In the genomic region with DNA sequence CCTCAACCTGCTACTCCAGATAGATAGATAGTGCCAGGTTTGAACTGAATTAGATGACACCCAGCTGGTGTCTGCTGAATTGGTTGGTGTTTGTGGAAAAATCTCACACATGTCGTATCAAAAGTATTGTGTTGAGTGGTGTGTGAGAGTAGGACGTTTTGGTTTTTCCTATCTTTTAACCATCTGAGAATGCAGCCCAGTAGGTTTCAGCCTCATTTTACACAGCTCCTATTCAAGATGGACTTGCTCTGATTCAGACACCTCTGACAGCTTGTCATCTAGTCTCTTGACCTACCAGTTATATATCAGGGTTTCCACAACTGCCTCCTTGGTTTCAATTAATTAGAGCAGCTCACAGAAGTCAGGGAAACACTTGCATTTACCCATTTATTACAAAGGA, we compare ENCODE assay signal across 2 cellular contexts.
TF ChIP-seq lines count a peak whose summit lies in the region.

No MANE protein-coding gene starts in this region.

TF ChIP-seq in IMR-90, 13 proteins besides CTCF, POLR2A, EP300 and RAD21:
- TF ChIP-seq, protein P1, sequence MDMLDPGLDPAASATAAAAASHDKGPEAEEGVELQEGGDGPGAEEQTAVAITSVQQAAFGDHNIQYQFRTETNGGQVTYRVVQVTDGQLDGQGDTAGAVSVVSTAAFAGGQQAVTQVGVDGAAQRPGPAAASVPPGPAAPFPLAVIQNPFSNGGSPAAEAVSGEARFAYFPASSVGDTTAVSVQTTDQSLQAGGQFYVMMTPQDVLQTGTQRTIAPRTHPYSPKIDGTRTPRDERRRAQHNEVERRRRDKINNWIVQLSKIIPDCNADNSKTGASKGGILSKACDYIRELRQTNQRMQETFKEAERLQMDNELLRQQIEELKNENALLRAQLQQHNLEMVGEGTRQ (IDR thresholded peaks at IDR 0.05; ENCODE audit: low read depth, low read length), result no peak
- TF ChIP-seq BHLHE40 (IDR thresholded peaks at IDR 0.05; ENCODE audit: low read depth, low read length) (no peak), SMC3 (IDR thresholded peaks at IDR 0.05; ENCODE audit: low read depth, low read length) (no peak), MAFK (IDR thresholded peaks at IDR 0.05; ENCODE audit: low read depth, low read length) (no peak), NFE2L2 (IDR thresholded peaks at IDR 0.05; ENCODE audit: low read depth, low read length) (no peak), FOS (IDR thresholded peaks at IDR 0.05; ENCODE audit: low read depth, low read length) (no peak), CHD1 (IDR thresholded peaks at IDR 0.05; ENCODE audit: low read depth, low read length) (no peak), RFX5 (IDR thresholded peaks at IDR 0.05; ENCODE audit: low read depth, low read length) (no peak), CEBPB (IDR thresholded peaks at IDR 0.05; ENCODE audit: low read depth, low read length) (no peak), RCOR1 (IDR thresholded peaks at IDR 0.05; ENCODE audit: insufficient replicate concordance, low read length) (no peak), MXI1 (IDR thresholded peaks at IDR 0.05; ENCODE audit: borderline replicate concordance, low read depth, low read length) (no peak), MAZ (IDR thresholded peaks at IDR 0.05; ENCODE audit: borderline replicate concordance, low read depth, low read length) (no peak)
- TF ChIP-seq, protein P2, sequence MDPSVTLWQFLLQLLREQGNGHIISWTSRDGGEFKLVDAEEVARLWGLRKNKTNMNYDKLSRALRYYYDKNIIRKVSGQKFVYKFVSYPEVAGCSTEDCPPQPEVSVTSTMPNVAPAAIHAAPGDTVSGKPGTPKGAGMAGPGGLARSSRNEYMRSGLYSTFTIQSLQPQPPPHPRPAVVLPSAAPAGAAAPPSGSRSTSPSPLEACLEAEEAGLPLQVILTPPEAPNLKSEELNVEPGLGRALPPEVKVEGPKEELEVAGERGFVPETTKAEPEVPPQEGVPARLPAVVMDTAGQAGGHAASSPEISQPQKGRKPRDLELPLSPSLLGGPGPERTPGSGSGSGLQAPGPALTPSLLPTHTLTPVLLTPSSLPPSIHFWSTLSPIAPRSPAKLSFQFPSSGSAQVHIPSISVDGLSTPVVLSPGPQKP (IDR thresholded peaks at IDR 0.05; ENCODE audit: borderline replicate concordance, low read depth, low read length), result no peak

TF ChIP-seq in GM12878, 131 proteins besides CTCF, POLR2A, EP300 and RAD21:
- TF ChIP-seq POU2F2 (IDR thresholded peaks at IDR 0.05; ENCODE audit: borderline replicate concordance, low read depth, low read length) (no peak), ZNF217 (IDR thresholded peaks at IDR 0.05) (no peak), HCFC1 (IDR thresholded peaks at IDR 0.05; ENCODE audit: low read length) (no peak), TCF7 (IDR thresholded peaks at IDR 0.05; ENCODE audit: borderline replicate concordance) (no peak), BMI1 (IDR thresholded peaks at IDR 0.05; ENCODE audit: borderline replicate concordance) (no peak), MTA3 (IDR thresholded peaks at IDR 0.05; ENCODE audit: borderline replicate concordance, low read length) (no peak), ZSCAN29 (IDR thresholded peaks at IDR 0.05) (no peak), CREB1 (IDR thresholded peaks at IDR 0.05; ENCODE audit: low read depth) (no peak), RELA (IDR thresholded peaks at IDR 0.05; ENCODE audit: borderline replicate concordance, partially characterized antibody) (no peak), CBX5 (IDR thresholded peaks at IDR 0.05; ENCODE audit: low read depth) (no peak), NFIC (IDR thresholded peaks at IDR 0.05; ENCODE audit: low read depth, low read length) (no peak), MYC (IDR thresholded peaks at IDR 0.05; ENCODE audit: insufficient read depth, insufficient read length, insufficient replicate concordance, low read length, severe bottlenecking) (no peak), NRF1 (conservative IDR thresholded peaks at IDR 0.05; ENCODE audit: low read depth, low read length) (no peak), IKZF2 (IDR thresholded peaks at IDR 0.05) (no peak), RB1 (IDR thresholded peaks at IDR 0.05; ENCODE audit: borderline replicate concordance) (no peak), STAT1 (conservative IDR thresholded peaks at IDR 0.05) (no peak)
- TF ChIP-seq, protein P3, sequence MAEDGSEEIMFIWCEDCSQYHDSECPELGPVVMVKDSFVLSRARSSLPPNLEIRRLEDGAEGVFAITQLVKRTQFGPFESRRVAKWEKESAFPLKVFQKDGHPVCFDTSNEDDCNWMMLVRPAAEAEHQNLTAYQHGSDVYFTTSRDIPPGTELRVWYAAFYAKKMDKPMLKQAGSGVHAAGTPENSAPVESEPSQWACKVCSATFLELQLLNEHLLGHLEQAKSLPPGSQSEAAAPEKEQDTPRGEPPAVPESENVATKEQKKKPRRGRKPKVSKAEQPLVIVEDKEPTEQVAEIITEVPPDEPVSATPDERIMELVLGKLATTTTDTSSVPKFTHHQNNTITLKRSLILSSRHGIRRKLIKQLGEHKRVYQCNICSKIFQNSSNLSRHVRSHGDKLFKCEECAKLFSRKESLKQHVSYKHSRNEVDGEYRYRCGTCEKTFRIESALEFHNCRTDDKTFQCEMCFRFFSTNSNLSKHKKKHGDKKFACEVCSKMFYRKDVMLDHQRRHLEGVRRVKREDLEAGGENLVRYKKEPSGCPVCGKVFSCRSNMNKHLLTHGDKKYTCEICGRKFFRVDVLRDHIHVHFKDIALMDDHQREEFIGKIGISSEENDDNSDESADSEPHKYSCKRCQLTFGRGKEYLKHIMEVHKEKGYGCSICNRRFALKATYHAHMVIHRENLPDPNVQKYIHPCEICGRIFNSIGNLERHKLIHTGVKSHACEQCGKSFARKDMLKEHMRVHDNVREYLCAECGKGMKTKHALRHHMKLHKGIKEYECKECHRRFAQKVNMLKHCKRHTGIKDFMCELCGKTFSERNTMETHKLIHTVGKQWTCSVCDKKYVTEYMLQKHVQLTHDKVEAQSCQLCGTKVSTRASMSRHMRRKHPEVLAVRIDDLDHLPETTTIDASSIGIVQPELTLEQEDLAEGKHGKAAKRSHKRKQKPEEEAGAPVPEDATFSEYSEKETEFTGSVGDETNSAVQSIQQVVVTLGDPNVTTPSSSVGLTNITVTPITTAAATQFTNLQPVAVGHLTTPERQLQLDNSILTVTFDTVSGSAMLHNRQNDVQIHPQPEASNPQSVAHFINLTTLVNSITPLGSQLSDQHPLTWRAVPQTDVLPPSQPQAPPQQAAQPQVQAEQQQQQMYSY (CRISPR knock-in tag; IDR thresholded peaks at IDR 0.05), result no peak
- TF ChIP-seq, protein P4, sequence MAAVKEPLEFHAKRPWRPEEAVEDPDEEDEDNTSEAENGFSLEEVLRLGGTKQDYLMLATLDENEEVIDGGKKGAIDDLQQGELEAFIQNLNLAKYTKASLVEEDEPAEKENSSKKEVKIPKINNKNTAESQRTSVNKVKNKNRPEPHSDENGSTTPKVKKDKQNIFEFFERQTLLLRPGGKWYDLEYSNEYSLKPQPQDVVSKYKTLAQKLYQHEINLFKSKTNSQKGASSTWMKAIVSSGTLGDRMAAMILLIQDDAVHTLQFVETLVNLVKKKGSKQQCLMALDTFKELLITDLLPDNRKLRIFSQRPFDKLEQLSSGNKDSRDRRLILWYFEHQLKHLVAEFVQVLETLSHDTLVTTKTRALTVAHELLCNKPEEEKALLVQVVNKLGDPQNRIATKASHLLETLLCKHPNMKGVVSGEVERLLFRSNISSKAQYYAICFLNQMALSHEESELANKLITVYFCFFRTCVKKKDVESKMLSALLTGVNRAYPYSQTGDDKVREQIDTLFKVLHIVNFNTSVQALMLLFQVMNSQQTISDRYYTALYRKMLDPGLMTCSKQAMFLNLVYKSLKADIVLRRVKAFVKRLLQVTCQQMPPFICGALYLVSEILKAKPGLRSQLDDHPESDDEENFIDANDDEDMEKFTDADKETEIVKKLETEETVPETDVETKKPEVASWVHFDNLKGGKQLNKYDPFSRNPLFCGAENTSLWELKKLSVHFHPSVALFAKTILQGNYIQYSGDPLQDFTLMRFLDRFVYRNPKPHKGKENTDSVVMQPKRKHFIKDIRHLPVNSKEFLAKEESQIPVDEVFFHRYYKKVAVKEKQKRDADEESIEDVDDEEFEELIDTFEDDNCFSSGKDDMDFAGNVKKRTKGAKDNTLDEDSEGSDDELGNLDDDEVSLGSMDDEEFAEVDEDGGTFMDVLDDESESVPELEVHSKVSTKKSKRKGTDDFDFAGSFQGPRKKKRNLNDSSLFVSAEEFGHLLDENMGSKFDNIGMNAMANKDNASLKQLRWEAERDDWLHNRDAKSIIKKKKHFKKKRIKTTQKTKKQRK (IDR thresholded peaks at IDR 0.05; ENCODE audit: low read depth, low read length), result no peak
- TF ChIP-seq, protein P5, sequence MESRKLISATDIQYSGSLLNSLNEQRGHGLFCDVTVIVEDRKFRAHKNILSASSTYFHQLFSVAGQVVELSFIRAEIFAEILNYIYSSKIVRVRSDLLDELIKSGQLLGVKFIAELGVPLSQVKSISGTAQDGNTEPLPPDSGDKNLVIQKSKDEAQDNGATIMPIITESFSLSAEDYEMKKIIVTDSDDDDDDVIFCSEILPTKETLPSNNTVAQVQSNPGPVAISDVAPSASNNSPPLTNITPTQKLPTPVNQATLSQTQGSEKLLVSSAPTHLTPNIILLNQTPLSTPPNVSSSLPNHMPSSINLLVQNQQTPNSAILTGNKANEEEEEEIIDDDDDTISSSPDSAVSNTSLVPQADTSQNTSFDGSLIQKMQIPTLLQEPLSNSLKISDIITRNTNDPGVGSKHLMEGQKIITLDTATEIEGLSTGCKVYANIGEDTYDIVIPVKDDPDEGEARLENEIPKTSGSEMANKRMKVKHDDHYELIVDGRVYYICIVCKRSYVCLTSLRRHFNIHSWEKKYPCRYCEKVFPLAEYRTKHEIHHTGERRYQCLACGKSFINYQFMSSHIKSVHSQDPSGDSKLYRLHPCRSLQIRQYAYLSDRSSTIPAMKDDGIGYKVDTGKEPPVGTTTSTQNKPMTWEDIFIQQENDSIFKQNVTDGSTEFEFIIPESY (IDR thresholded peaks at IDR 0.05), result no peak
